In the genomic region with DNA sequence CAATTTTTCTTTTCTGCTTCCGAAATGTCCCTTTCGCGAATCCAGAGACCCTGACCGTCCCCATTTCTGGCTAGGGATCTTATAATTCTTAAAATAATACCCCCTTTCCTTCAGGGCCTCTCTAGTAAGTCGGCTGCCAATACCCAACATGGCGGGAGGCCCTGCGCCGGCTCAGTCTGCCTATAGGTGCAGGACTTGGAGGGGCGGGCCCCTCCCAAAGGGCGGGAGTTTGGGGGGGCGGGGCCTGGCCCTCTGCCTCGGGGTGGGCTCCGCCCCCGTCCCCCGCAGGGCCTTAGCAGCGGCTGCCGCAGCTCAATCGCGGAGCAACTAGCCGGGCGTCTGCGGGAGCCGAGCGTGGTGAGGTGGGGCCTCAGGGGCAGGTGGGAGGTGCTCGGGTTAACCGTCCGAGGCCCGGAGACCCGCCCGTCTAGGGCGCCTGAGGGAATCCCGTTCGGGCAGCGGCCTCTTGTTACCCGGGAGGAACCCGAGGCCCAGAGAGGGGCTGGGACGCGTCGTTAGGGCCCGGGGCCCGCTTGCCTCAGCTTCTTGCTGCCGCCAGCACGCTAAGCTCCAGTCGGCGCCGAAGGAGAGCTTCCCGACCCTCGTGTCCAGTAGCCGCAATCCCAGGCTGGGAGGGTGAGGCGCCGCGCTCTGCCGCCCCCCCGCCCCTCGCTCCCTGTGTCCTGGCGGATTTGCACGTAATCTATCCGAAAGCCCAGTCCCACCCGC, we compare ENCODE assay signal across 1 cellular context.
TF ChIP-seq lines count a peak whose summit lies in the region.

A gene with protein sequence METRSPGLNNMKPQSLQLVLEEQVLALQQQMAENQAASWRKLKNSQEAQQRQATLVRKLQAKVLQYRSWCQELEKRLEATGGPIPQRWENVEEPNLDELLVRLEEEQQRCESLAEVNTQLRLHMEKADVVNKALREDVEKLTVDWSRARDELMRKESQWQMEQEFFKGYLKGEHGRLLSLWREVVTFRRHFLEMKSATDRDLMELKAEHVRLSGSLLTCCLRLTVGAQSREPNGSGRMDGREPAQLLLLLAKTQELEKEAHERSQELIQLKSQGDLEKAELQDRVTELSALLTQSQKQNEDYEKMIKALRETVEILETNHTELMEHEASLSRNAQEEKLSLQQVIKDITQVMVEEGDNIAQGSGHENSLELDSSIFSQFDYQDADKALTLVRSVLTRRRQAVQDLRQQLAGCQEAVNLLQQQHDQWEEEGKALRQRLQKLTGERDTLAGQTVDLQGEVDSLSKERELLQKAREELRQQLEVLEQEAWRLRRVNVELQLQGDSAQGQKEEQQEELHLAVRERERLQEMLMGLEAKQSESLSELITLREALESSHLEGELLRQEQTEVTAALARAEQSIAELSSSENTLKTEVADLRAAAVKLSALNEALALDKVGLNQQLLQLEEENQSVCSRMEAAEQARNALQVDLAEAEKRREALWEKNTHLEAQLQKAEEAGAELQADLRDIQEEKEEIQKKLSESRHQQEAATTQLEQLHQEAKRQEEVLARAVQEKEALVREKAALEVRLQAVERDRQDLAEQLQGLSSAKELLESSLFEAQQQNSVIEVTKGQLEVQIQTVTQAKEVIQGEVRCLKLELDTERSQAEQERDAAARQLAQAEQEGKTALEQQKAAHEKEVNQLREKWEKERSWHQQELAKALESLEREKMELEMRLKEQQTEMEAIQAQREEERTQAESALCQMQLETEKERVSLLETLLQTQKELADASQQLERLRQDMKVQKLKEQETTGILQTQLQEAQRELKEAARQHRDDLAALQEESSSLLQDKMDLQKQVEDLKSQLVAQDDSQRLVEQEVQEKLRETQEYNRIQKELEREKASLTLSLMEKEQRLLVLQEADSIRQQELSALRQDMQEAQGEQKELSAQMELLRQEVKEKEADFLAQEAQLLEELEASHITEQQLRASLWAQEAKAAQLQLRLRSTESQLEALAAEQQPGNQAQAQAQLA (N-terminal part only) (plus strand): TSS at position 718 of the 729 bp plus-strand sequence. CDS start 6,770 bp downstream, outside the sequence.

TF ChIP-seq in K562, 482 proteins besides CTCF, POLR2A, EP300 and RAD21 (continued from another document and continues in another):
- TF ChIP-seq MYC (IDR thresholded peaks at IDR 0.05; ENCODE audit: low read depth, low read length) = peak; percentile 52; the same call in 1 of the 2 replicates
- TF ChIP-seq MYC (CRISPR knock-in tag; IDR thresholded peaks at IDR 0.05; ENCODE audit: borderline replicate concordance, low read depth) = 0 out of 2 replicates have a peak, but pooled peaks have one; percentile 20
- peak; percentile 68 for TF ChIP-seq EP400 (IDR thresholded peaks at IDR 0.05)
- TF ChIP-seq CBX2 (IDR thresholded peaks at IDR 0.05; ENCODE audit: insufficient read depth, low read length, poor library complexity, severe bottlenecking) = no peak
- TF ChIP-seq SMAD2 (IDR thresholded peaks at IDR 0.05; ENCODE audit: low read depth, low read length) = no peak
- TF ChIP-seq ZNF57 (CRISPR knock-in tag; IDR thresholded peaks at IDR 0.05) = no peak
- TF ChIP-seq SIRT6 (IDR thresholded peaks at IDR 0.05; ENCODE audit: low read depth, low read length) = no peak
- TF ChIP-seq ZKSCAN8 (CRISPR knock-in tag; IDR thresholded peaks at IDR 0.05) = no peak
- TF ChIP-seq TBP (optimal IDR thresholded peaks at IDR 0.05; ENCODE audit: low read depth, low read length) = peak; percentile 63
- TF ChIP-seq, protein P1, sequence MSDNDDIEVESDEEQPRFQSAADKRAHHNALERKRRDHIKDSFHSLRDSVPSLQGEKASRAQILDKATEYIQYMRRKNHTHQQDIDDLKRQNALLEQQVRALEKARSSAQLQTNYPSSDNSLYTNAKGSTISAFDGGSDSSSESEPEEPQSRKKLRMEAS (CRISPR knock-in tag; IDR thresholded peaks at IDR 0.05) = peak; percentile 83
- no peak for TF ChIP-seq ZNF696 (CRISPR knock-in tag; conservative IDR thresholded peaks at IDR 0.05)
- no peak for TF ChIP-seq EHMT2 (IDR thresholded peaks at IDR 0.05)
- TF ChIP-seq, protein P2, sequence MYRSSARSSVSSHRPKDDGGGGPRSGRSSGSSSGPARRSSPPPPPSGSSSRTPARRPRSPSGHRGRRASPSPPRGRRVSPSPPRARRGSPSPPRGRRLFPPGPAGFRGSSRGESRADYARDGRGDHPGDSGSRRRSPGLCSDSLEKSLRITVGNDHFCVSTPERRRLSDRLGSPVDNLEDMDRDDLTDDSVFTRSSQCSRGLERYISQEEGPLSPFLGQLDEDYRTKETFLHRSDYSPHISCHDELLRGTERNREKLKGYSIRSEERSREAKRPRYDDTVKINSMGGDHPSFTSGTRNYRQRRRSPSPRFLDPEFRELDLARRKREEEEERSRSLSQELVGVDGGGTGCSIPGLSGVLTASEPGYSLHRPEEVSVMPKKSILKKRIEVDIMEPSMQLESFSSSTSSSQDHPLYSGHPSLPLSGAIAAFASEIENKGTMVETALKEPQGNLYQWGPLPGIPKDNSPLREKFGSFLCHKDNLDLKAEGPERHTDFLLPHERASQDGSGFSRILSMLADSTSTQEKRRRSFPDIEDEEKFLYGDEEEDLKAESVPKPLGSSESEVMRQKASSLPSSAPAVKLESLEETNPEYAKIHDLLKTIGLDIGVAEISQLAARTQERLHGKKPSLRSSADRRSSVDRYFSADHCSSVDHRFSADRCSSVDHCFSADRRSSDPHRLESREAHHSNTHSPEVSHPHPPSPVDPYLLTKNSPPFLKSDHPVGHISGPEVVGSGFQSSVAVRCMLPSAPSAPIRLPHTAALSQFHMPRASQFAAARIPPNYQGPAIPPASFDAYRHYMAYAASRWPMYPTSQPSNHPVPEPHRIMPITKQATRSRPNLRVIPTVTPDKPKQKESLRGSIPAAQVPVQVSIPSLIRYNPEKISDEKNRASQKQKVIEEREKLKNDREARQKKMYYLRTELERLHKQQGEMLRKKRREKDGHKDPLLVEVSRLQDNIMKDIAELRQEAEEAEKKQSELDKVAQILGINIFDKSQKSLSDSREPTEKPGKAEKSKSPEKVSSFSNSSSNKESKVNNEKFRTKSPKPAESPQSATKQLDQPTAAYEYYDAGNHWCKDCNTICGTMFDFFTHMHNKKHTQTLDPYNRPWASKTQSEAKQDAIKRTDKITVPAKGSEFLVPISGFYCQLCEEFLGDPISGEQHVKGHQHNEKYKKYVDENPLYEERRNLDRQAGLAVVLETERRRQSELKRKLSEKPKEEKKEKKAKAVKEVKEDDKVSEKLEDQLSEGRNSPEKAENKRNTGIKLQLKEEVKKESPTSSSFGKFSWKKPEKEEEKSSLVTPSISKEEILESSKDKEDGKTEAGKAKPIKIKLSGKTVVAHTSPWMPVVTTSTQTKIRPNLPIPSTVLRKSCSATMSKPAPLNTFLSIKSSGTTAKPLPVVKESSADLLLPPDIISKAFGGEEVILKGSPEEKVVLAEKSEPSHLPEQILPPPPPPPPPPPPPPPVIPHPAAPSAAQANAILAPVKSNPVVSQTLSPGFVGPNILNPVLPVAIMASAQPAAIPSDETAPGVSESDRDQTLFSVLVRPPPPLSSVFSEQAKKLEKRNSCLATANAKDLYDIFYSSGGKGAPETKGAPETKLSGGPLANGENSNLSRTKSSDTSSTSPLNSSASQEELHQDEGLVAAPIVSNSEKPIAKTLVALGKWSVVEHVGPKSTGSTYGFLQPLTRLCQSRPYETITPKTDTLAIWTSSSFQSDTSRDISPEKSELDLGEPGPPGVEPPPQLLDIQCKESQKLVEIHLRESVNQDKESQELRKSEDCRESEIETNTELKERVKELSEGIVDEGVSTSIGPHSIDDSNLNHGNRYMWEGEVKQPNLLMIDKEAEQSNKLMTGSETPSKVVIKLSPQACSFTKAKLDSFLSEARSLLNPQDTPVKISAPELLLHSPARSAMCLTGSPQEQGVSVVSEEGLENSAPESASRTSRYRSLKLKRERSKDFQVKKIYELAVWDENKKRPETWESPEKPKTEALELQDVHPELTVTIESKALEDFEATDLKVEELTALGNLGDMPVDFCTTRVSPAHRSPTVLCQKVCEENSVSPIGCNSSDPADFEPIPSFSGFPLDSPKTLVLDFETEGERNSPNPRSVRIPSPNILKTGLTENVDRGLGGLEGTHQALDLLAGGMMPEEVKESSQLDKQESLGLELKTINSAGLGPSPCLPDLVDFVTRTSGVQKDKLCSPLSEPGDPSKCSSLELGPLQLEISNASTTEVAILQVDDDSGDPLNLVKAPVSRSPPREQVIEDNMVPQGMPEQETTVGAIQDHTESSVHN (IDR thresholded peaks at IDR 0.05; ENCODE audit: borderline replicate concordance in 1 of 2, low read depth in 1 of 2) = no peak
- peak; percentile 50; the same call in 1 of the 2 replicates for TF ChIP-seq BCOR (IDR thresholded peaks at IDR 0.05)
- peak; percentile 55 for TF ChIP-seq U2AF1 (optimal IDR thresholded peaks at IDR 0.05; ENCODE audit: low read depth, low read length)
- TF ChIP-seq, protein P3, sequence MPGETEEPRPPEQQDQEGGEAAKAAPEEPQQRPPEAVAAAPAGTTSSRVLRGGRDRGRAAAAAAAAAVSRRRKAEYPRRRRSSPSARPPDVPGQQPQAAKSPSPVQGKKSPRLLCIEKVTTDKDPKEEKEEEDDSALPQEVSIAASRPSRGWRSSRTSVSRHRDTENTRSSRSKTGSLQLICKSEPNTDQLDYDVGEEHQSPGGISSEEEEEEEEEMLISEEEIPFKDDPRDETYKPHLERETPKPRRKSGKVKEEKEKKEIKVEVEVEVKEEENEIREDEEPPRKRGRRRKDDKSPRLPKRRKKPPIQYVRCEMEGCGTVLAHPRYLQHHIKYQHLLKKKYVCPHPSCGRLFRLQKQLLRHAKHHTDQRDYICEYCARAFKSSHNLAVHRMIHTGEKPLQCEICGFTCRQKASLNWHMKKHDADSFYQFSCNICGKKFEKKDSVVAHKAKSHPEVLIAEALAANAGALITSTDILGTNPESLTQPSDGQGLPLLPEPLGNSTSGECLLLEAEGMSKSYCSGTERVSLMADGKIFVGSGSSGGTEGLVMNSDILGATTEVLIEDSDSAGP (CRISPR knock-in tag; IDR thresholded peaks at IDR 0.05) = no peak
- TF ChIP-seq, protein P4, sequence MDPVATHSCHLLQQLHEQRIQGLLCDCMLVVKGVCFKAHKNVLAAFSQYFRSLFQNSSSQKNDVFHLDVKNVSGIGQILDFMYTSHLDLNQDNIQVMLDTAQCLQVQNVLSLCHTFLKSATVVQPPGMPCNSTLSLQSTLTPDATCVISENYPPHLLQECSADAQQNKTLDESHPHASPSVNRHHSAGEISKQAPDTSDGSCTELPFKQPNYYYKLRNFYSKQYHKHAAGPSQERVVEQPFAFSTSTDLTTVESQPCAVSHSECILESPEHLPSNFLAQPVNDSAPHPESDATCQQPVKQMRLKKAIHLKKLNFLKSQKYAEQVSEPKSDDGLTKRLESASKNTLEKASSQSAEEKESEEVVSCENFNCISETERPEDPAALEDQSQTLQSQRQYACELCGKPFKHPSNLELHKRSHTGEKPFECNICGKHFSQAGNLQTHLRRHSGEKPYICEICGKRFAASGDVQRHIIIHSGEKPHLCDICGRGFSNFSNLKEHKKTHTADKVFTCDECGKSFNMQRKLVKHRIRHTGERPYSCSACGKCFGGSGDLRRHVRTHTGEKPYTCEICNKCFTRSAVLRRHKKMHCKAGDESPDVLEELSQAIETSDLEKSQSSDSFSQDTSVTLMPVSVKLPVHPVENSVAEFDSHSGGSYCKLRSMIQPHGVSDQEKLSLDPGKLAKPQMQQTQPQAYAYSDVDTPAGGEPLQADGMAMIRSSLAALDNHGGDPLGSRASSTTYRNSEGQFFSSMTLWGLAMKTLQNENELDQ (CRISPR knock-in tag; IDR thresholded peaks at IDR 0.05; ENCODE audit: borderline replicate concordance) = 0 out of 2 replicates have a peak, but pooled peaks have one; percentile 66
- no peak for TF ChIP-seq ADNP (tag; IDR thresholded peaks at IDR 0.05)
- TF ChIP-seq ZNF232 (CRISPR knock-in tag; IDR thresholded peaks at IDR 0.05) = peak; percentile 90; the same call in 1 of the 2 replicates
- peak in 1 of 2 experiments; percentile 83; a peak in 1 of 4 replicates for TF ChIP-seq SRF (CRISPR knock-in tag; IDR thresholded peaks at IDR 0.05)
- TF ChIP-seq, protein P5, sequence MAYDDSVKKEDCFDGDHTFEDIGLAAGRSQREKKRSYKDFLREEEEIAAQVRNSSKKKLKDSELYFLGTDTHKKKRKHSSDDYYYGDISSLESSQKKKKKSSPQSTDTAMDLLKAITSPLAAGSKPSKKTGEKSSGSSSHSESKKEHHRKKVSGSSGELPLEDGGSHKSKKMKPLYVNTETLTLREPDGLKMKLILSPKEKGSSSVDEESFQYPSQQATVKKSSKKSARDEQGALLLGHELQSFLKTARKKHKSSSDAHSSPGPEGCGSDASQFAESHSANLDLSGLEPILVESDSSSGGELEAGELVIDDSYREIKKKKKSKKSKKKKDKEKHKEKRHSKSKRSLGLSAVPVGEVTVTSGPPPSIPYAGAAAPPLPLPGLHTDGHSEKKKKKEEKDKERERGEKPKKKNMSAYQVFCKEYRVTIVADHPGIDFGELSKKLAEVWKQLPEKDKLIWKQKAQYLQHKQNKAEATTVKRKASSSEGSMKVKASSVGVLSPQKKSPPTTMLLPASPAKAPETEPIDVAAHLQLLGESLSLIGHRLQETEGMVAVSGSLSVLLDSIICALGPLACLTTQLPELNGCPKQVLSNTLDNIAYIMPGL (CRISPR knock-in tag; IDR thresholded peaks at IDR 0.05) = peak; percentile 60; the same call in 1 of the 2 replicates
- no peak for TF ChIP-seq STAG1 (CRISPR knock-in tag; IDR thresholded peaks at IDR 0.05; ENCODE audit: borderline replicate concordance)
- peak; percentile 67 to 96; a peak in 3 of 4 replicates for TF ChIP-seq MAZ (CRISPR knock-in tag; conservative IDR thresholded peaks at IDR 0.05 in 1 of 2, IDR thresholded peaks at IDR 0.05 in 1 of 2)
- TF ChIP-seq FOXJ3 (CRISPR knock-in tag; IDR thresholded peaks at IDR 0.05) = no peak
- TF ChIP-seq POLR2AphosphoS2 (IDR thresholded peaks at IDR 0.05; ENCODE audit: low read length) = no peak
- no peak for TF ChIP-seq KAT7 (CRISPR knock-in tag; IDR thresholded peaks at IDR 0.05; ENCODE audit: borderline replicate concordance)
- no peak for TF ChIP-seq ZNF436 (CRISPR knock-in tag; IDR thresholded peaks at IDR 0.05)
- no peak for TF ChIP-seq NR4A1 (CRISPR knock-in tag; IDR thresholded peaks at IDR 0.05)
- TF ChIP-seq NR4A1 (tag; IDR thresholded peaks at IDR 0.05) = no peak
- no peak for TF ChIP-seq C11orf30 (IDR thresholded peaks at IDR 0.05; ENCODE audit: low read depth)
- no peak for TF ChIP-seq HNRNPH1 (optimal IDR thresholded peaks at IDR 0.05; ENCODE audit: low read depth, low read length)
- TF ChIP-seq ZNF347 (CRISPR knock-in tag; IDR thresholded peaks at IDR 0.05; ENCODE audit: low read depth) = no peak
- TF ChIP-seq, protein P6, sequence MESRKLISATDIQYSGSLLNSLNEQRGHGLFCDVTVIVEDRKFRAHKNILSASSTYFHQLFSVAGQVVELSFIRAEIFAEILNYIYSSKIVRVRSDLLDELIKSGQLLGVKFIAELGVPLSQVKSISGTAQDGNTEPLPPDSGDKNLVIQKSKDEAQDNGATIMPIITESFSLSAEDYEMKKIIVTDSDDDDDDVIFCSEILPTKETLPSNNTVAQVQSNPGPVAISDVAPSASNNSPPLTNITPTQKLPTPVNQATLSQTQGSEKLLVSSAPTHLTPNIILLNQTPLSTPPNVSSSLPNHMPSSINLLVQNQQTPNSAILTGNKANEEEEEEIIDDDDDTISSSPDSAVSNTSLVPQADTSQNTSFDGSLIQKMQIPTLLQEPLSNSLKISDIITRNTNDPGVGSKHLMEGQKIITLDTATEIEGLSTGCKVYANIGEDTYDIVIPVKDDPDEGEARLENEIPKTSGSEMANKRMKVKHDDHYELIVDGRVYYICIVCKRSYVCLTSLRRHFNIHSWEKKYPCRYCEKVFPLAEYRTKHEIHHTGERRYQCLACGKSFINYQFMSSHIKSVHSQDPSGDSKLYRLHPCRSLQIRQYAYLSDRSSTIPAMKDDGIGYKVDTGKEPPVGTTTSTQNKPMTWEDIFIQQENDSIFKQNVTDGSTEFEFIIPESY (CRISPR knock-in tag; IDR thresholded peaks at IDR 0.05) = peak; percentile 47
- TF ChIP-seq XRCC5 (IDR thresholded peaks at IDR 0.05; ENCODE audit: low read depth, low read length) = no peak
- no peak for TF ChIP-seq SMARCE1 (IDR thresholded peaks at IDR 0.05)
- no peak for TF ChIP-seq ZNF764 (CRISPR knock-in tag; IDR thresholded peaks at IDR 0.05; ENCODE audit: low read depth)
- TF ChIP-seq KDM2B (CRISPR knock-in tag; IDR thresholded peaks at IDR 0.05) = peak; percentile 64; the same call in 1 of the 2 replicates
